ENCODE assay signal across 8 cellular contexts in the genomic region with DNA sequence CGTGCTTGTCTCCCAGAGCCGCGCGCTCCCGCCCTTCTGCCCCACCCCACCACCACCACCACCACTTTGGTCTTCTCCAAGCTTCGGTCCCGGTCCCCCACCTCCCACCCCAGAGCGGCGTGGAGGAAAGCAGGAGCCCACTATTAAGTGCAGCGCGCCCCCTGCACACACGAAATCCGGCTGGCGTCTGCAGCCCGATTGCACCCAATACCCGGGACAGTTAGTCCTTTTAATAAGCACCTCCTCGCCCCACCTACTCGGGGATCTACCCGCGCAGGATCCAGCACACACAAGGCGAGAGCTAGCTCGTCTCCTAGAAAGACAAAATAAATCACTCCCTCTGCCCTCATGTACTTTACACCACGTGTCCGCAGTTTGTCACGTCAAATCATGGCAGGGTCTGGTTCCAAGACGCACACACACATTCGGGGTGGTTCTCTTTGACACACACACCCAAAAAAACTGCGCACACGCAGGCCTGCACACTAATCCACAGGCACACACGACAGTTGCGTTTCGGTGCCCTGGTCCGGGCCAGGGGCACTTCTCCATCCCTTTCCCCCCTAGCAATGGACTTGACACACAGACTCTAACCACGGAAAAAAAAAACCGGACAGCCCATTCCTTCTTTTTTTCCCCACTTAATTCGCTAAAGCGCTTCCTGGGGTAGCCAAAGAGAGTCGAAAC. TPM values are rescaled to one million over a fixed set of nuclear protein-coding genes. Genes with fewer than 3 reads are reported as not detected.
DNase-seq lines count a peak whose midpoint lies in the region; ATAC-seq and TF ChIP-seq lines count a peak whose summit lies in the region.

No MANE protein-coding gene starts in this region.

- BruUV-seq in PC-3 (replicated peaks; lab: Mats Ljungman, UMichigan) = no TSS peak

- peak overlapping the region; percentile 32 for H3K27ac ChIP-seq in PC-3 (ENCODE audit: low read length)

- H3K27me3 Mint-ChIP-seq in immature natural killer cell (ENCODE audit: low read depth in 3 of 3) = peaks cover 24 to 31% (median 30%) of the 10 kb centered on the region in 3 donors

- H3K9me3 ChIP-seq in PC-3 (ENCODE audit: low read length) (no peaks in the 10 kb centered on the region), adipocyte (ENCODE audit: control insufficient read depth, low read length) (no peaks in the 10 kb centered on the region)

- CTCF ChIA-PET in PC-3 (lab: Charles Lee) = interaction anchor here (0.6 kb wide), 1 partner anchor 704 kb away, joined by 11 read pairs; no protein-coding TSS in a partner anchor

- ATAC-seq in PC-3 = peak; percentile 30

- POLR2A ChIA-PET in PC-3 (lab: Charles Lee; ENCODE audit: unreplicated experiment) = interaction anchor here (1.0 kb wide), 1 partner anchor 34 kb away, joined by 3 read pairs; no protein-coding TSS in a partner anchor

- no peaks in the 10 kb centered on the region for H3K36me3 ChIP-seq in PC-3 (ENCODE audit: low read depth, low read length)
- H3K36me3 ChIP-seq in adipocyte (ENCODE audit: control insufficient read depth, insufficient read depth, low read length, severe bottlenecking) = no peaks in the 10 kb centered on the region

- H3K9me3 Mint-ChIP-seq in immature natural killer cell = no peaks in the 10 kb centered on the region

- H3K4me1 ChIP-seq in PC-3 (ENCODE audit: insufficient read depth, low read length) (no peaks in the 10 kb centered on the region), adipocyte (ENCODE audit: control insufficient read depth, insufficient read depth, low read length) (peaks cover 16% of the 10 kb centered on the region)

- H2AFZ ChIP-seq in PC-3 (ENCODE audit: low read length) = peak overlapping the region; percentile 67

- peaks cover 6% of the 10 kb centered on the region; the same call in 1 of the 2 replicates for H3K79me2 ChIP-seq in PC-3 (ENCODE audit: low read length)

- peak overlapping the region; percentile 52 to 92 (median 85) for H3K27ac Mint-ChIP-seq in immature natural killer cell

- H3K27me3 ChIP-seq in PC-3 (ENCODE audit: low read length) (peaks cover 10% of the 10 kb centered on the region), adipocyte (replicated peaks; ENCODE audit: control insufficient read depth, insufficient read depth, low read length) (peaks cover 19% of the 10 kb centered on the region)

- H3F3A ChIP-seq in PC-3 (ENCODE audit: low read length, unreplicated experiment) = no peaks in the 10 kb centered on the region

- peaks cover 64 to 81% of the 10 kb centered on the region in 2 donors for H3K4me1 Mint-ChIP-seq in immature natural killer cell

- H3K4me2 ChIP-seq in PC-3 (ENCODE audit: low read length) = peak overlapping the region; percentile 86

- H3K9ac ChIP-seq in PC-3 (ENCODE audit: low read length) = peak overlapping the region; percentile 84
- peak overlapping the region; percentile 74 for H3K9ac ChIP-seq in adipocyte (ENCODE audit: low read length)

- TF ChIP-seq CTCF in GM12875 (IDR thresholded peaks at IDR 0.05; ENCODE audit: borderline replicate concordance, insufficient read depth, low read depth, low read length) (no peak), PC-3 (conservative IDR thresholded peaks at IDR 0.05; ENCODE audit: low read depth, low read length) (no peak)

- H3K4me3 ChIP-seq in GM12875 (ENCODE audit: low read depth, low read length) = peak overlapping the region; percentile 81
- H3K4me3 ChIP-seq in PC-3 (ENCODE audit: low read length) = peak overlapping the region; percentile 81
- peak overlapping the region; percentile 85 for H3K4me3 ChIP-seq in adipocyte (ENCODE audit: low read length)

- no peaks in the 10 kb centered on the region for H3K9me2 ChIP-seq in PC-3 (replicated peaks; ENCODE audit: low read length)

- H3K4me3 Mint-ChIP-seq in immature natural killer cell = peak overlapping the region; percentile 91 to 99 (median 97)

- peaks cover 0 to 4% (median 0%) of the 10 kb centered on the region in 3 donors for H3K36me3 Mint-ChIP-seq in immature natural killer cell

- no peaks in the 10 kb centered on the region for H4K20me1 ChIP-seq in PC-3 (ENCODE audit: low read length)

- peak; percentile 36 for DNase-seq in HCEC 1CT
- peak; percentile 8 for DNase-seq in PC-3
- DNase-seq in adipocyte (ENCODE audit: low read depth) = no peak
- DNase-seq in immature natural killer cell = peak; percentile 38 to 44 (median 41)
- peak; percentile 47 to 61 for DNase-seq in stimulated activated CD4-positive, alpha-beta T cell treated with anti-CD3 and anti-CD28 coated beads, Interleukin-15, amount 100 ng/mL, for 48 hours (ENCODE audit: low read depth in 2 of 2)
- DNase-seq in inferior parietal cortex (ENCODE audit: extremely low spot score) = no peak
- no peak for DNase-seq in GM03348 (ENCODE audit: low spot score)

- intact Hi-C loops in PC-3 (cut with micrococcal nuclease) = loop anchor here (2.0 kb wide), 1 partner anchor 288 kb away; no protein-coding TSS in a partner anchor

RNA-seq across cellular contexts. Expression of gene SFMBT2, which starts 1.6 kb away (rescaled TPM):
- 1.9 and 2.1 TPM in 2 replicates for total RNA-seq in PC-3 (2014; rRNA removed)
- 1 to 10 TPM; 1.5 to 9.8 (median 3.1) TPM for polyA plus RNA-seq in immature natural killer cell

Comparison
In these comparisons a context has a peak if more than half of its experiments do, and no peak if none do; other contexts are left out.
1. DNase-seq: peak in HCEC 1CT (single experiment), PC-3 (single experiment), immature natural killer cell (3 of 3) and stimulated activated CD4-positive, alpha-beta T cell treated with anti-CD3 and anti-CD28 coated beads, Interleukin-15, amount 100 ng/mL, for 48 hours (2 of 2); none in adipocyte (single experiment), inferior parietal cortex (single experiment) and GM03348 (single experiment).
2. Peak in every context shown above with its lines, with median percentiles within 50 percentile points of each other: H3K4me3 ChIP-seq.